ENCODE assay signal across 11 cellular contexts in genomic region chr1:75722966-75723365, GRCh38. TPM values are rescaled to one million over a fixed set of nuclear protein-coding genes. Genes with fewer than 3 reads are reported as not detected.
DNase-seq lines count a peak whose midpoint lies in the region; ATAC-seq and TF ChIP-seq lines count a peak whose summit lies in the region.
"Had no signal": no experiment of that assay in that cellular context is flagged by ENCODE, and none has a peak within 500 bp of the region (broad histone marks: within the 10 kb centered on the region; RNA-seq: fewer than 3 reads in every experiment).

No MANE protein-coding gene starts in this region.

- H3K9me3 Mint-ChIP-seq in Calu3 (ENCODE audit: low read depth, unreplicated experiment) (no peaks in the 10 kb centered on the region), mesothelial cell of epicardium (no peaks in the 10 kb centered on the region)
- no peaks in the 10 kb centered on the region for H3K9me3 Mint-ChIP-seq in activated T-helper 2 cell treated with anti-CD3 and anti-CD28 coated beads, Interferon-gamma antibody, Interleukin-2, Interleukin-4, amounts not matched to agents 10 μg/mL and 5 μg/mL and 100 μg/mL, durations not matched to agents 14 hours and 24 hours and 36 hours

- intact Hi-C loops in Calu3 (cut with micrococcal nuclease; ENCODE audit: unreplicated experiment) (no loop called here), posterior cingulate gyrus (cut with DNase I) (no loop called here)
- intact Hi-C loops in activated T-helper 2 cell treated with anti-CD3 and anti-CD28 coated beads, Interferon-gamma antibody, Interleukin-2, Interleukin-4, amounts not matched to agents 10 μg/mL and 5 μg/mL and 100 μg/mL, durations not matched to agents 14 hours and 24 hours and 36 hours (cut with micrococcal nuclease) = no loop called here

- CTCF ChIA-PET in Calu3 (lab: Charles Lee) = no interaction called here

- DNase-seq in Calu3 (no peak), mesothelial cell of epicardium (ENCODE audit: low spot score in 2 of 2, unreplicated experiment in 2 of 2) (no peak), COLO829 (ENCODE audit: low spot score) (no peak), posterior cingulate gyrus (no peak)
- DNase-seq in activated T-helper 2 cell treated with anti-CD3 and anti-CD28 coated beads, Interferon-gamma antibody, Interleukin-2, Interleukin-4, amounts not matched to agents 10 μg/mL and 5 μg/mL and 100 μg/mL, durations not matched to agents 14 hours and 24 hours and 36 hours (ENCODE audit: low spot score) = no peak
- DNase-seq: dermis blood vessel endothelial cell, NCI-H2227 treated with DMSO at 0.1 percent for 48 hours had no signal

- H3K4me3 Mint-ChIP-seq in Calu3 (ENCODE audit: low read depth, unreplicated experiment) (peak overlapping the region; percentile 100), mesothelial cell of epicardium (peak overlapping the region; percentile 98)
- H3K4me3 Mint-ChIP-seq in activated T-helper 2 cell treated with anti-CD3 and anti-CD28 coated beads, Interferon-gamma antibody, Interleukin-2, Interleukin-4, amounts not matched to agents 10 μg/mL and 5 μg/mL and 100 μg/mL, durations not matched to agents 14 hours and 24 hours and 36 hours (ENCODE audit: low read depth) = peak overlapping the region; percentile 97

- H3K27ac ChIP-seq in 22Rv1 = peak overlapping the region; percentile 75
- H3K27ac ChIP-seq: RWPE1 had no signal

- ATAC-seq in GM18867 (IDR thresholded peaks at IDR 0.05; ENCODE audit: unreplicated experiment) (no peak), HG03280 (IDR thresholded peaks at IDR 0.05; ENCODE audit: unreplicated experiment) (no peak)

- H3K4me1 Mint-ChIP-seq in Calu3 (ENCODE audit: low read depth, unreplicated experiment) (no peaks in the 10 kb centered on the region), mesothelial cell of epicardium (peaks cover 22% of the 10 kb centered on the region)
- peaks cover 26% of the 10 kb centered on the region for H3K4me1 Mint-ChIP-seq in activated T-helper 2 cell treated with anti-CD3 and anti-CD28 coated beads, Interferon-gamma antibody, Interleukin-2, Interleukin-4, amounts not matched to agents 10 μg/mL and 5 μg/mL and 100 μg/mL, durations not matched to agents 14 hours and 24 hours and 36 hours (ENCODE audit: low read depth)

- no peaks in the 10 kb centered on the region for H3K27me3 Mint-ChIP-seq in Calu3 (ENCODE audit: unreplicated experiment)
- peaks cover 4% of the 10 kb centered on the region for H3K27me3 Mint-ChIP-seq in activated T-helper 2 cell treated with anti-CD3 and anti-CD28 coated beads, Interferon-gamma antibody, Interleukin-2, Interleukin-4, amounts not matched to agents 10 μg/mL and 5 μg/mL and 100 μg/mL, durations not matched to agents 14 hours and 24 hours and 36 hours (ENCODE audit: low read depth)
- no peaks in the 10 kb centered on the region for H3K27me3 Mint-ChIP-seq in mesothelial cell of epicardium (ENCODE audit: low read depth)

- H3K27ac Mint-ChIP-seq in Calu3 (ENCODE audit: unreplicated experiment) = no peak overlapping the region
- H3K27ac Mint-ChIP-seq in activated T-helper 2 cell treated with anti-CD3 and anti-CD28 coated beads, Interferon-gamma antibody, Interleukin-2, Interleukin-4, amounts not matched to agents 10 μg/mL and 5 μg/mL and 100 μg/mL, durations not matched to agents 14 hours and 24 hours and 36 hours = no peak overlapping the region
- no peak overlapping the region for H3K27ac Mint-ChIP-seq in mesothelial cell of epicardium

- no TSS peak for BruUV-seq in Calu3 (replicated peaks; lab: Mats Ljungman, UMichigan)

- peaks cover 26% of the 10 kb centered on the region for H3K36me3 Mint-ChIP-seq in Calu3 (ENCODE audit: insufficient read depth, unreplicated experiment)
- H3K36me3 Mint-ChIP-seq in activated T-helper 2 cell treated with anti-CD3 and anti-CD28 coated beads, Interferon-gamma antibody, Interleukin-2, Interleukin-4, amounts not matched to agents 10 μg/mL and 5 μg/mL and 100 μg/mL, durations not matched to agents 14 hours and 24 hours and 36 hours (ENCODE audit: low read depth) = peaks cover 6% of the 10 kb centered on the region
- no peaks in the 10 kb centered on the region for H3K36me3 Mint-ChIP-seq in mesothelial cell of epicardium

- TF ChIP-seq CTCF in 22Rv1 (IDR thresholded peaks at IDR 0.05) (no peak), Calu3 (IDR thresholded peaks at IDR 0.05; ENCODE audit: unreplicated experiment) (no peak), mesothelial cell of epicardium (IDR thresholded peaks at IDR 0.05; ENCODE audit: unreplicated experiment) (no peak)

RNA-seq across cellular contexts. Expression of gene ACADM, which starts 1.5 kb away (rescaled TPM):
- total RNA-seq in Calu3 (2022) (19.2 and 21.6 TPM in 2 replicates), mesothelial cell of epicardium (36.4 to 41.8 TPM (median 39.2 TPM) in 3 replicates)
- 58.4 and 60.5 TPM in 2 replicates for total RNA-seq in activated T-helper 2 cell treated with anti-CD3 and anti-CD28 coated beads, Interferon-gamma antibody, Interleukin-2, Interleukin-4, amounts not matched to agents 10 μg/mL and 5 μg/mL and 100 μg/mL, durations not matched to agents 14 hours and 24 hours and 36 hours
